Comparison of ENCODE assay signal across 13 cellular contexts in genomic region chr9:83239787-83240186, GRCh38.
"Had no signal": no experiment of that assay in that cellular context is flagged by ENCODE, and none has a peak within 500 bp of the region (broad histone marks: within the 10 kb centered on the region; RNA-seq: fewer than 3 reads in every experiment).

No MANE protein-coding gene starts in this region.

- H3K4me1 ChIP-seq: prostate gland, sigmoid colon had no signal

- H3K27me3 ChIP-seq: brain microvascular endothelial cell, sigmoid colon, suprapubic skin had no signal

- H3K9me3 ChIP-seq: mucosa of descending colon, prostate gland, sigmoid colon, suprapubic skin had no signal

- H3K4me3 ChIP-seq: mucosa of descending colon, prostate gland, sigmoid colon, suprapubic skin had no signal

- ATAC-seq: natural killer cell treated with Interleukin-12 subunit alpha and Interleukin-12 subunit beta and Interleukin-15 and Interleukin-18, amount 100 ng/mL, for 72 hours had no signal

- H3K27ac ChIP-seq: brain microvascular endothelial cell, prostate gland, sigmoid colon, suprapubic skin had no signal

- DNase-seq: activated CD4-positive, alpha-beta T cell treated with anti-CD3 and anti-CD28 coated beads, Interleukin-2, amount 10 ng/mL, durations not matched to agents 7 days and 5 days; activated CD4-positive, CD25-positive, alpha-beta regulatory T cell; activated CD8-positive, alpha-beta memory T cell treated with anti-CD3 and anti-CD28 coated beads for 24 hours; activated naive CD4-positive, alpha-beta T cell treated with Interleukin-2 at 50 U/mL for 16 hours; brain microvascular endothelial cell; mammary epithelial cell; sigmoid colon; stimulated activated CD4-positive, alpha-beta T cell treated with anti-CD3 and anti-CD28 coated beads, Interleukin-2, amount 100 ng/mL, for 24 hours; stimulated activated naive CD4-positive, alpha-beta T cell had no signal

- H3K36me3 ChIP-seq: brain microvascular endothelial cell, prostate gland, sigmoid colon had no signal
